8 cellular contexts compared by ENCODE assay signal in genomic region chr9:134325096-134325812, GRCh38. TPM values are rescaled to one million over a fixed set of nuclear protein-coding genes. Genes with fewer than 3 reads are reported as not detected.
DNase-seq lines count a peak whose midpoint lies in the region; ATAC-seq and TF ChIP-seq lines count a peak whose summit lies in the region.

No MANE protein-coding gene starts in this region.

- no peaks in the 10 kb centered on the region for H3K9me3 ChIP-seq in colonic mucosa
- no peaks in the 10 kb centered on the region for H3K9me3 ChIP-seq in right lobe of liver

- ATAC-seq in right lobe of liver, result peak; percentile 4 to 8 (median 6)
- ATAC-seq in HG03439 (IDR thresholded peaks at IDR 0.05; ENCODE audit: unreplicated experiment), result no peak
- no peak for ATAC-seq in HG03432 (IDR thresholded peaks at IDR 0.05; ENCODE audit: unreplicated experiment)

- WGBS in right lobe of liver (ENCODE audit: insufficient coverage, low coverage, low lambda C conversion rate, missing lambda C conversion rate), result 0% methylated on average over 1 of the region's 63 CpGs

- no peak for DNase-seq in GM12865 (ENCODE audit: low read depth)
- DNase-seq in RPMI8226, result peak; percentile 75
- peak; percentile 65 for DNase-seq in colonic mucosa
- DNase-seq in right lobe of liver, result peak; percentile 80 to 90 (median 88)
- no peak for DNase-seq in NCI-H146 (lab: John Stamatoyannopoulos, UW)

- H3K4me3 ChIP-seq in GM12865 (ENCODE audit: low read depth, low read length), result peak overlapping the region; percentile 12
- H3K4me3 ChIP-seq in colonic mucosa, result peak overlapping the region; percentile 67
- H3K4me3 ChIP-seq in right lobe of liver, result peak overlapping the region; percentile 55 to 94 (median 81)

- no peaks in the 10 kb centered on the region for H3K36me3 ChIP-seq in colonic mucosa
- no peaks in the 10 kb centered on the region for H3K36me3 ChIP-seq in right lobe of liver

- intact Hi-C loops in colonic mucosa (cut with DNase I) (no loop called here), right lobe of liver (cut with DNase I) (loop anchor here (10.0 kb wide), 2 partner anchors 60 to 150 kb away; no protein-coding TSS in a partner anchor)

- TF ChIP-seq CTCF in GM12865 (IDR thresholded peaks at IDR 0.05; ENCODE audit: insufficient read depth, low read depth, low read length, missing control alignments) (no peak), colonic mucosa (IDR thresholded peaks at IDR 0.05) (no peak), right lobe of liver (IDR thresholded peaks at IDR 0.05) (no peak)

- H3K9ac ChIP-seq in colonic mucosa (ENCODE audit: low read depth in 2 of 2, low read length in 2 of 2), result peak overlapping the region; percentile 95 to 97

- peak overlapping the region; percentile 92 for H3K27ac ChIP-seq in colonic mucosa
- peak overlapping the region; percentile 99 for H3K27ac ChIP-seq in right lobe of liver
- H3K27ac ChIP-seq in temporal lobe (ENCODE audit: low read depth, low read length), result peak overlapping the region; percentile 85

- TF ChIP-seq POLR2A in right lobe of liver (IDR thresholded peaks at IDR 0.05), result no peak

- no peaks in the 10 kb centered on the region for H3K27me3 ChIP-seq in colonic mucosa
- no peaks in the 10 kb centered on the region for H3K27me3 ChIP-seq in right lobe of liver

- peaks cover 22% of the 10 kb centered on the region for H3K4me1 ChIP-seq in colonic mucosa
- peaks cover 0 to 62% (median 24%) of the 10 kb centered on the region in 4 donors for H3K4me1 ChIP-seq in right lobe of liver

RNA-seq across cellular contexts. Expression of gene RXRA, which starts 1.0 kb away (rescaled TPM):
- total RNA-seq in colonic mucosa, result 10 to 100 TPM; 68.2 to 72.0 TPM
- total RNA-seq in right lobe of liver, result 100 to 1,000 TPM; 105 to 165 (median 131) TPM
- total RNA-seq in temporal lobe, result 5.4 TPM

Comparison
In these comparisons a context has a peak if more than half of its experiments do, and no peak if none do; other contexts are left out.
1. DNase-seq: peak in RPMI8226 (single experiment), colonic mucosa (single experiment) and right lobe of liver (3 of 3); none in GM12865 (single experiment) and NCI-H146 (single experiment).
2. H3K4me3 ChIP-seq: peak in every context shown above with its lines; median percentile 81 in right lobe of liver; 67 in colonic mucosa; 12 in GM12865.
3. ATAC-seq: peak in right lobe of liver (4 of 4); none in HG03439 (single experiment) and HG03432 (single experiment).
4. RNA of gene RXRA, which starts 1.0 kb away (total RNA-seq): 105 to 165 TPM in right lobe of liver and 68.2 to 72.0 TPM in colonic mucosa; 5.4 TPM in temporal lobe (single experiment); every median in the first group is over 10 times any median in the second.
5. Peak in every context shown above with its lines, with median percentiles within 50 percentile points of each other: H3K27ac ChIP-seq.